8 cellular contexts compared by ENCODE assay signal in the genomic region with DNA sequence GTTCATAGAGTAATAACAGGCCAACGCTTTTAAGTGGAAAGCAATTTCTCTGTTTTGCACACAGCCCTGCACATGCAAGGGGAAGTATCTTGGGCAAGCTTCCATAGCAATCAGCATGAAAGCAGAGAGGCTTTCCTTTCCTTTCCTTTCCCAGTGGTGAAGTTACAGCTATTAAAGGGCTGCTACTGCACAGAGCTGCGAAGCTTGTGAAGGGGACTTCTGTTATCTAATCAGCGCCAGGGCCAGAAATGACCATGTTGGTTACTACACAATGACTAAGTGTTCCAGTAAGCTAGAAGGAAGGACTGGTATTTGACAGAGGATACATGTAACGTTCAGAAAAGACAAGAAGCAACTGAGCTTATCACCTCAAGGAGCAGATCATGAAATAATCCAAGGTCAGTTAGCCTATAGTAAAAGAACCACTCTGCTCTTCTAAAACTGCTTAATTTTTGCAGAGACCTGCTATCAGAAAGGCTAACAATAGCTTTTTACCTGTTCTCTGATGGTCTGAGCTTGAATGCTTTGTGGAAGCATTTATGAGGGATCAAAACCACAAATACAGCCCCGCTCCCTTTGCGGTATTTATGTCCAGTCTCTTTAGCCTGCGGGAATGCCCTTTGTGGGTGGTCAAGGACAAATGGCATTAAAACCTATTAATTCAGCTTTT. TPM values are rescaled to one million over a fixed set of nuclear protein-coding genes. Genes with fewer than 3 reads are reported as not detected.
DNase-seq lines count a peak whose midpoint lies in the region; ATAC-seq, FAIRE-seq and TF ChIP-seq lines count a peak whose summit lies in the region.

No MANE protein-coding gene starts in this region.

- intact Hi-C loops in CD4-positive, alpha-beta memory T cell (cut with micrococcal nuclease): no loop called here

- H3K36me3 Mint-ChIP-seq in memory B cell: peaks cover 7% of the 10 kb centered on the region
- no peaks in the 10 kb centered on the region for H3K36me3 Mint-ChIP-seq in activated CD4-positive, alpha-beta T cell treated with anti-CD3 and anti-CD28 coated beads, Interleukin-2, amount 10 ng/mL, durations not matched to agents 7 days and 5 days (ENCODE audit: low read depth)
- peaks cover 0 to 7% of the 10 kb centered on the region in 2 donors for H3K36me3 Mint-ChIP-seq in CD4-positive, alpha-beta memory T cell

- H3K27ac Mint-ChIP-seq in memory B cell: peak overlapping the region; percentile 22
- no peak overlapping the region for H3K27ac Mint-ChIP-seq in activated CD4-positive, alpha-beta T cell treated with anti-CD3 and anti-CD28 coated beads, Interleukin-2, amount 10 ng/mL, durations not matched to agents 7 days and 5 days
- peak overlapping the region in 2 of 7 donors; percentile 18 to 36 for H3K27ac Mint-ChIP-seq in CD4-positive, alpha-beta memory T cell

- ATAC-seq in HG03354 (IDR thresholded peaks at IDR 0.05; ENCODE audit: poor library complexity, severe bottlenecking, unreplicated experiment): peak; percentile 62
- ATAC-seq in memory B cell (ENCODE audit: low read depth): peak; percentile 31
- no peak for ATAC-seq in GM21576 (IDR thresholded peaks at IDR 0.05; ENCODE audit: unreplicated experiment)

- no peak overlapping the region for H3K4me3 Mint-ChIP-seq in memory B cell
- H3K4me3 Mint-ChIP-seq in activated CD4-positive, alpha-beta T cell treated with anti-CD3 and anti-CD28 coated beads, Interleukin-2, amount 10 ng/mL, durations not matched to agents 7 days and 5 days: no peak overlapping the region
- no peak overlapping the region for H3K4me3 Mint-ChIP-seq in CD4-positive, alpha-beta memory T cell

- H3K9me3 Mint-ChIP-seq in memory B cell: no peaks in the 10 kb centered on the region
- no peaks in the 10 kb centered on the region for H3K9me3 Mint-ChIP-seq in activated CD4-positive, alpha-beta T cell treated with anti-CD3 and anti-CD28 coated beads, Interleukin-2, amount 10 ng/mL, durations not matched to agents 7 days and 5 days
- H3K9me3 Mint-ChIP-seq in CD4-positive, alpha-beta memory T cell: peaks cover 0 to 2% (median 0%) of the 10 kb centered on the region in 8 donors

- H3K27me3 ChIP-seq in CD4-positive, alpha-beta memory T cell (ENCODE audit: insufficient read depth, low read length): no peaks in the 10 kb centered on the region

- peak; percentile 84 for FAIRE-seq in D721Med (lab: Jason Lieb, UNC)

- POLR2A ChIA-PET in activated CD4-positive, alpha-beta T cell treated with anti-CD3 and anti-CD28 coated beads, Interleukin-2, amount 10 ng/mL, durations not matched to agents 7 days and 5 days (lab: Charles Lee): interaction anchor here (0.6 kb wide), 1 partner anchor 24 kb away, joined by 8 read pairs; no protein-coding TSS in a partner anchor
- POLR2A ChIA-PET in CD4-positive, alpha-beta memory T cell (lab: Charles Lee; ENCODE audit: partially characterized antibody): interaction anchor here (1.0 to 2.2 kb wide), 2 partner anchors 44 to 46 kb away, joined by 3 to 8 read pairs; a partner anchor contains a TSS

- H3K4me1 Mint-ChIP-seq in memory B cell: peaks cover 63% of the 10 kb centered on the region
- peaks cover 2% of the 10 kb centered on the region for H3K4me1 Mint-ChIP-seq in activated CD4-positive, alpha-beta T cell treated with anti-CD3 and anti-CD28 coated beads, Interleukin-2, amount 10 ng/mL, durations not matched to agents 7 days and 5 days
- peaks cover 64 to 88% (median 72%) of the 10 kb centered on the region in 4 donors for H3K4me1 Mint-ChIP-seq in CD4-positive, alpha-beta memory T cell

- H3K27ac ChIP-seq in CD4-positive, alpha-beta memory T cell (ENCODE audit: low read depth, low read length): no peak overlapping the region

- DNase-seq in D721Med (ENCODE audit: insufficient read length, low spot score) (no peak), astrocyte of the hippocampus (ENCODE audit: low read depth, low spot score) (peak; percentile 57), memory B cell (ENCODE audit: low spot score in 2 of 2) (no peak), RPMI8226 (no peak)
- no peak for DNase-seq in activated CD4-positive, alpha-beta T cell treated with anti-CD3 and anti-CD28 coated beads, Interleukin-2, amount 10 ng/mL, durations not matched to agents 7 days and 5 days
- no peak for DNase-seq in CD4-positive, alpha-beta memory T cell

- H3K9me3 ChIP-seq in CD4-positive, alpha-beta memory T cell (ENCODE audit: control insufficient read depth in 1 of 2, low read length in 2 of 2): no peaks in the 10 kb centered on the region

- CTCF ChIA-PET in activated CD4-positive, alpha-beta T cell treated with anti-CD3 and anti-CD28 coated beads, Interleukin-2, amount 10 ng/mL, durations not matched to agents 7 days and 5 days (lab: Charles Lee): interaction anchor here (1.2 to 1.3 kb wide), 3 partner anchors 9 to 45 kb away, joined by 3 to 4 read pairs (median 3); no protein-coding TSS in a partner anchor
- CTCF ChIA-PET in CD4-positive, alpha-beta memory T cell (lab: Charles Lee; ENCODE audit: partially characterized antibody): interaction anchor here (0.7 to 2.1 kb wide), 7 partner anchors 11 to 157 kb away, joined by 3 to 11 read pairs (median 4); no protein-coding TSS in a partner anchor

- no peaks in the 10 kb centered on the region for H3K27me3 Mint-ChIP-seq in memory B cell
- H3K27me3 Mint-ChIP-seq in activated CD4-positive, alpha-beta T cell treated with anti-CD3 and anti-CD28 coated beads, Interleukin-2, amount 10 ng/mL, durations not matched to agents 7 days and 5 days: no peaks in the 10 kb centered on the region
- H3K27me3 Mint-ChIP-seq in CD4-positive, alpha-beta memory T cell: no peaks in the 10 kb centered on the region

- H3K4me1 ChIP-seq in CD4-positive, alpha-beta memory T cell (ENCODE audit: insufficient read depth, low read length): peaks cover 76% of the 10 kb centered on the region

- H3K36me3 ChIP-seq in CD4-positive, alpha-beta memory T cell (ENCODE audit: insufficient read depth, low read length): no peaks in the 10 kb centered on the region

- TF ChIP-seq CTCF in D721Med (IDR thresholded peaks at IDR 0.05; ENCODE audit: insufficient read depth, missing control alignments): no peak

- H3K4me3 ChIP-seq in CD4-positive, alpha-beta memory T cell (ENCODE audit: low read length in 2 of 2): no peak overlapping the region

RNA-seq across cellular contexts. Expression of a gene that starts 45.9 kb away (rescaled TPM):
- total RNA-seq in activated CD4-positive, alpha-beta T cell treated with anti-CD3 and anti-CD28 coated beads, Interleukin-2, amount 10 ng/mL, durations not matched to agents 7 days and 5 days: 10 to 100 TPM; 17.1 to 19.3 TPM
- total RNA-seq in CD4-positive, alpha-beta memory T cell: 10 to 100 TPM; 28.8 to 33.0 TPM
- polyA plus RNA-seq in CD4-positive, alpha-beta memory T cell: 10 to 100 TPM in 1 of 2 donors, 1 to 10 TPM in 1; 10.0 to 11.7 TPM
